Comparison of ENCODE assay signal across 9 cellular contexts in the genomic region with DNA sequence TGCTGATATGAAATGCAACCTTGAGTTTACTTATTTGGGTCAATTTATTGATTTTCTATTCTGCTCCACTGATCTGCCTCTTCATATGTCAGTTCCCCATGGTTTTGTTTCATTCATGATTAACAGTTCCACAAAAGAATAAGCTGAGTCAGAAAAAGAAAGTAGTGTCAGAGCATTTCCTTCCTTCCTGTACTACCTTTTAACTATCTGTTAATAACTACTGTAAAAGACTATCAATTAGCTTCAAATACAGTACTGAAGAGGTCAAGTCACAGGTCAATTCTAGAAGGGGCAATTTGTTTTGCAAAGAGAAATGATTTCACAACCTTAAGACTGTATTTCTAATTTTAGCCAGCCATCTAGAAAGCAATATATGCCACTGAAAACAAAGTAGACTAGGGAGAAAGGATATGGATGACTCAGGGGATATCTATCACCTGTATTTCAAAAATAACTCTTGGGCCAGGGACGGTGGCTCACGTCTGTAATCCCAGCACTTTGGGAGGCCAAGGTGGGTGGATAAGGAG.
DNase-seq lines count a peak whose midpoint lies in the region; ATAC-seq and TF ChIP-seq lines count a peak whose summit lies in the region.
"Had no signal": no experiment of that assay in that cellular context is flagged by ENCODE, and none has a peak within 500 bp of the region (broad histone marks: within the 10 kb centered on the region; RNA-seq: fewer than 3 reads in every experiment).

No MANE protein-coding gene starts in this region.

- WGBS in suprapubic skin = 76% methylated on average over 2 of the region's 2 CpGs

- no peak overlapping the region for H3K4me3 Mint-ChIP-seq in activated T-cell treated with anti-CD3 and anti-CD28 coated beads, Interleukin-2, amount 50 U/mL, for 72 hours

- H3K9ac ChIP-seq in skeletal muscle tissue (ENCODE audit: low read depth in 1 of 3, low read length in 3 of 3) = no peak overlapping the region

- no peak for TF ChIP-seq POLR2A in suprapubic skin (IDR thresholded peaks at IDR 0.05)

- no peak for TF ChIP-seq EP300 in suprapubic skin (IDR thresholded peaks at IDR 0.05)

- H3K27me3 ChIP-seq in skeletal muscle tissue (ENCODE audit: control insufficient read depth in 3 of 3, insufficient read depth in 3 of 3, low read length in 3 of 3) (no peaks in the 10 kb centered on the region), suprapubic skin (no peaks in the 10 kb centered on the region)

- TF ChIP-seq CTCF in suprapubic skin (IDR thresholded peaks at IDR 0.05) = no peak

- no peak for ATAC-seq in activated T-cell treated with anti-CD3 and anti-CD28 coated beads, Interleukin-2, amount 50 U/mL, for 72 hours (replicated peaks in 1 of 2)
- peak; percentile 67 for ATAC-seq in HG02840 (IDR thresholded peaks at IDR 0.05; ENCODE audit: low FRiP score, unreplicated experiment)
- ATAC-seq: left cardiac atrium had no signal

- H3K4me3 ChIP-seq in skeletal muscle tissue (ENCODE audit: low read length in 3 of 3) (no peak overlapping the region), suprapubic skin (no peak overlapping the region)

- no peaks in the 10 kb centered on the region for H3K27me3 Mint-ChIP-seq in activated T-cell treated with anti-CD3 and anti-CD28 coated beads, Interleukin-2, amount 50 U/mL, for 72 hours (ENCODE audit: low read depth)

- no peak for DNase-seq in activated T-cell treated with anti-CD3 and anti-CD28 coated beads, Interleukin-2, amount 50 U/mL, for 72 hours
- DNase-seq in activated T-cell treated with anti-CD3 and anti-CD28 coated beads for 4 hours = no peak
- DNase-seq in NCI-H146 (lab: John Stamatoyannopoulos, UW) = peak; percentile 26
- no peak for DNase-seq in suprapubic skin (ENCODE audit: low spot score in 2 of 2)
- DNase-seq in stimulated activated CD4-positive, alpha-beta T cell treated with anti-CD3 and anti-CD28 coated beads, Interleukin-4, amount 100 ng/mL, for 1 hour = no peak
- DNase-seq in hippocampal formation (lab: John Stamatoyannopoulos, UW) = no peak
- DNase-seq: left cardiac atrium had no signal

- H3K36me3 Mint-ChIP-seq in activated T-cell treated with anti-CD3 and anti-CD28 coated beads, Interleukin-2, amount 50 U/mL, for 72 hours (ENCODE audit: insufficient read depth in 2 of 2) = no peaks in the 10 kb centered on the region

- peak overlapping the region; percentile 48 for H3K27ac Mint-ChIP-seq in activated T-cell treated with anti-CD3 and anti-CD28 coated beads, Interleukin-2, amount 50 U/mL, for 72 hours

- H3K27ac ChIP-seq in skeletal muscle tissue (ENCODE audit: low read depth, low read length) (peak overlapping the region; percentile 41), suprapubic skin (no peak overlapping the region)

- peaks cover 3 to 10% (median 8%) of the 10 kb centered on the region in 3 donors for H3K4me1 ChIP-seq in skeletal muscle tissue (ENCODE audit: control insufficient read depth in 3 of 3, insufficient read depth in 3 of 3, low read length in 3 of 3)
- H3K4me1 ChIP-seq in suprapubic skin = peaks cover 3% of the 10 kb centered on the region

- peaks cover 20% of the 10 kb centered on the region for H3K4me1 Mint-ChIP-seq in activated T-cell treated with anti-CD3 and anti-CD28 coated beads, Interleukin-2, amount 50 U/mL, for 72 hours (ENCODE audit: low read depth)

- no peaks in the 10 kb centered on the region for H3K9me3 Mint-ChIP-seq in activated T-cell treated with anti-CD3 and anti-CD28 coated beads, Interleukin-2, amount 50 U/mL, for 72 hours

- peaks cover 0 to 2% (median 0%) of the 10 kb centered on the region in 3 donors for H3K36me3 ChIP-seq in skeletal muscle tissue (ENCODE audit: control insufficient read depth in 3 of 3, insufficient read depth in 3 of 3, low read length in 3 of 3)
- no peaks in the 10 kb centered on the region for H3K36me3 ChIP-seq in suprapubic skin

- no peaks in the 10 kb centered on the region for H3K9me3 ChIP-seq in skeletal muscle tissue (ENCODE audit: control insufficient read depth in 3 of 3, low read length in 3 of 3)
- H3K9me3 ChIP-seq in suprapubic skin = no peaks in the 10 kb centered on the region
